Comparison of ENCODE assay signal across 22 cellular contexts in the genomic region with DNA sequence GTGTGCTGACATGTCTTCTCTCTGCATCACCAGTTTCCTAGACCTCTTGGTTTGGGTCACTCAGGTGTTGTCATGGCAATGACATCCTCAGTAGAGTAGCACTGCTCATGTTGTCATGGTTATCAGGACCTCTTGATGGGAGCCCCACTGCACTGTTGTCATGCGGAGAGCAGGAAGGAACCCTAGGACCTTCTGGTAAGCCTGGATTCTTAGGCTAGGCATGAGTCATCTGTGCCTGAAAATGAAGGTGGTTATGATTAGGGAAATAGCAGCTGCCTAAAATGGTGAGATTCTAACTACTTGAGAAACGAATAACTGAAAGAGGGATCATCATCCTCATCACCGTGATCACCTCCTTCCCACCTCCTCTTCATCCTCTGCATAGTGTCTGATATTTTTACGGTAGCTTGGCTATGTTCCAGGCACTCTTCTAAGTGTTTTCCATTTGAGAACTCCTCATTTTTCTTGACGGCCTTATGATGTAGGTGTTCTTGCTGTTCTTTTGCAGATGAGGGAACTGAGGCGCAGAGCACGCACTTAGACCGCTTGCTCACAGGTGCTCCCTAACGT.
DNase-seq lines count a peak whose midpoint lies in the region; ATAC-seq and TF ChIP-seq lines count a peak whose summit lies in the region.
"Had no signal": no experiment of that assay in that cellular context is flagged by ENCODE, and none has a peak within 500 bp of the region (broad histone marks: within the 10 kb centered on the region; RNA-seq: fewer than 3 reads in every experiment).

No MANE protein-coding gene starts in this region.

- H3K4me3 ChIP-seq in NT2/D1 (ENCODE audit: insufficient read length, low read depth) (no peak overlapping the region), fibroblast of the aortic adventitia (ENCODE audit: low read depth, low read length) (no peak overlapping the region)
- H3K4me3 ChIP-seq: cardiac muscle cell, hepatocyte, K562, stomach had no signal

- H3K36me3 ChIP-seq in NT2/D1 (ENCODE audit: insufficient read depth, insufficient read length, low read length), result no peaks in the 10 kb centered on the region
- H3K36me3 ChIP-seq: cardiac muscle cell, neutrophil, stomach had no signal

- TF ChIP-seq CTCF in fibroblast of the aortic adventitia (IDR thresholded peaks at IDR 0.05; ENCODE audit: insufficient read depth, low read length), result no peak

- peak; percentile 23 for DNase-seq in GM03348 (ENCODE audit: low spot score)
- peak; percentile 15 for DNase-seq in NT2/D1 (ENCODE audit: low read depth, low spot score)
- DNase-seq in fibroblast of the aortic adventitia (ENCODE audit: low read depth), result peak; percentile 2
- peak; percentile 19 for DNase-seq in non-pigmented ciliary epithelial cell (ENCODE audit: low read depth)
- DNase-seq in stimulated activated CD4-positive, alpha-beta T cell treated with anti-CD3 and anti-CD28 coated beads, Interleukin-4, amount 100 ng/mL, for 24 hours, result no peak
- no peak for DNase-seq in HPDE6-E6E7 (ENCODE audit: extremely low spot score)
- no peak for DNase-seq in NCI-H526 (lab: John Stamatoyannopoulos, UW)
- DNase-seq: activated CD8-positive, alpha-beta T cell treated with anti-CD3 and anti-CD28 coated beads, Interleukin-2, amount 10 ng/mL, durations not matched to agents 7 days and 5 days; activated gamma-delta T cell treated with Interleukin-2 at 50 U/mL for 16 hours; DMS79 treated with DMSO at 0.1 percent for 48 hours; islet precursor cell; NCI-H146; NCI-H2171 treated with DMSO at 0.1 percent for 48 hours; NCI-H774; stomach; T1000; trophoblast cell had no signal

- no peaks in the 10 kb centered on the region for H3K27me3 ChIP-seq in NT2/D1 (ENCODE audit: insufficient read depth, insufficient read length)
- H3K27me3 ChIP-seq: hepatocyte, neutrophil, stomach had no signal

- no peak overlapping the region for H3K9ac ChIP-seq in NT2/D1 (ENCODE audit: insufficient read length, low read depth)

- no peak for ATAC-seq in GM19023 (IDR thresholded peaks at IDR 0.05; ENCODE audit: unreplicated experiment)
- ATAC-seq: activated CD8-positive, alpha-beta T cell treated with anti-CD3 and anti-CD28 coated beads, Interleukin-2, amount 10 ng/mL, durations not matched to agents 7 days and 5 days; K562 had no signal

- H3K9me3 ChIP-seq in NT2/D1 (ENCODE audit: insufficient read depth, low read length), result no peaks in the 10 kb centered on the region
- H3K9me3 ChIP-seq: neutrophil, stomach had no signal

- H3K4me1 ChIP-seq in NT2/D1 (ENCODE audit: insufficient read depth, insufficient read length), result no peaks in the 10 kb centered on the region
- H3K4me1 ChIP-seq: stomach had no signal

Comparison
In these comparisons a context has a peak if more than half of its experiments do, and no peak if none do; other contexts are left out.
1. DNase-seq: peak in GM03348 (single experiment), NT2/D1 (single experiment), fibroblast of the aortic adventitia (single experiment) and non-pigmented ciliary epithelial cell (single experiment); none in stimulated activated CD4-positive, alpha-beta T cell treated with anti-CD3 and anti-CD28 coated beads, Interleukin-4, amount 100 ng/mL, for 24 hours (single experiment), HPDE6-E6E7 (single experiment) and NCI-H526 (0 of 2).